Comparison of ENCODE assay signal across 21 cellular contexts in genomic region chr3:174466471-174467054, GRCh38.
"Had no signal": no experiment of that assay in that cellular context is flagged by ENCODE, and none has a peak within 500 bp of the region (broad histone marks: within the 10 kb centered on the region; RNA-seq: fewer than 3 reads in every experiment).

No MANE protein-coding gene starts in this region.

- H3K27ac ChIP-seq: coronary artery, esophagus muscularis mucosa, heart right ventricle, left ventricle myocardium inferior, neutrophil, ovary, prostate gland, upper lobe of right lung had no signal

- DNase-seq: activated CD4-positive, alpha-beta memory T cell treated with anti-CD3 and anti-CD28 coated beads for 36 hours; activated CD4-positive, alpha-beta T cell treated with anti-CD3 and anti-CD28 coated beads for 4 hours; activated CD4-positive, CD25-positive, alpha-beta regulatory T cell; activated naive CD4-positive, alpha-beta T cell treated with anti-CD3 and anti-CD28 coated beads, Interleukin-2, amount 10 ng/mL, durations not matched to agents 7 days and 5 days; activated T-cell treated with anti-CD3 and anti-CD28 coated beads, Interleukin-2, amount 50 U/mL, for 48 hours; amygdala; cerebellar nuclear complex; heart right ventricle; left ventricle myocardium inferior; mammary epithelial cell; midbrain; natural killer cell; ovary; stimulated activated CD4-positive, alpha-beta T cell treated with anti-CD3 and anti-CD28 coated beads, Interleukin-4, amount 100 ng/mL, for 4 hours; stimulated activated naive CD8-positive, alpha-beta T cell treated with anti-CD3 and anti-CD28 coated beads, Interleukin-15, Interleukin-2, amounts not matched to agents 100 U/mL and 50 U/mL, for 24 hours; T-helper 17 cell; upper lobe of right lung had no signal

- H3K9me3 ChIP-seq: esophagus muscularis mucosa, left ventricle myocardium inferior, neutrophil, ovary, prostate gland, upper lobe of right lung had no signal

- ATAC-seq: heart right ventricle; natural killer cell; stimulated activated naive CD8-positive, alpha-beta T cell treated with anti-CD3 and anti-CD28 coated beads, Interleukin-15, Interleukin-2, amounts not matched to agents 100 U/mL and 50 U/mL, for 24 hours; T-helper 17 cell; upper lobe of right lung had no signal

- H3K4me3 ChIP-seq: coronary artery, esophagus muscularis mucosa, heart right ventricle, left ventricle myocardium inferior, ovary, prostate gland, upper lobe of right lung had no signal

- H3K4me1 ChIP-seq: esophagus muscularis mucosa, prostate gland, upper lobe of right lung had no signal

- H3K27me3 ChIP-seq: esophagus muscularis mucosa, heart right ventricle, neutrophil, ovary, upper lobe of right lung had no signal

- H3K36me3 ChIP-seq: esophagus muscularis mucosa, heart right ventricle, left ventricle myocardium inferior, neutrophil, ovary, prostate gland, upper lobe of right lung had no signal
